ENCODE assay signal across 33 cellular contexts in the genomic region with DNA sequence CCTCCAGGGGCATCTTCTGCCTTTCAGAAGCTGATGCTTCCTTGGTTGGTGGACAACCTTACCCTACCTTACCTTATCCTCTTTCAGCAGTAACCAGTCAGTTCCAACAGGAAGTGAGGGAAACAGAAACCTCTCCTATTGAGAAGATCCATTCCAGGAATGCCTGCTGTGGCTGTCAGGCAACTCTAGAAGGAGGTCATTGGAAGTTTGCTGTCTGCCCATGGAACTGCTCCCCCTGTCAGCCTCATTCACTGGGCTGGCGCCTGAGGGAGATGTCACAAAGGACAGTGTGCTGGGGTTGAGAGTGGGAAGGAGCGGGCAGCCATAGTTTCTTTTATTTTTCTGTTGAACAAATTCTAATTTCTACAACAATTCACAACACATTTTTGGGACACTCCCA. TPM values are rescaled to one million over a fixed set of nuclear protein-coding genes. Genes with fewer than 3 reads are reported as not detected.
"Had no signal": no experiment of that assay in that cellular context is flagged by ENCODE, and none has a peak within 500 bp of the region (broad histone marks: within the 10 kb centered on the region; RNA-seq: fewer than 3 reads in every experiment).

No MANE protein-coding gene starts in this region.

- DNase-seq: activated CD4-positive, alpha-beta T cell treated with anti-CD3 and anti-CD28 coated beads, Interleukin-2, amount 10 ng/mL, durations not matched to agents 24 days and 14 days; activated CD4-positive, alpha-beta T cell treated with anti-CD3 and anti-CD28 coated beads, Interleukin-2, amount 50 U/mL, for 4 hours; activated CD8-positive, alpha-beta T cell treated with anti-CD3 and anti-CD28 coated beads for 36 hours; activated gamma-delta T cell; activated naive CD4-positive, alpha-beta T cell treated with Interleukin-2 at 50 U/mL for 16 hours; activated T-cell treated with anti-CD3 and anti-CD28 coated beads, Interleukin-2, amount 50 U/mL, for 1 hour; anterior cingulate cortex; brain microvascular endothelial cell; central memory CD4-positive, alpha-beta T cell; NCI-H1092 treated with DMSO at 0.1 percent for 48 hours; NCI-H1417; NCI-H146; NCI-H187 treated with DMSO at 0.1 percent for 48 hours; NCI-H2081; NCI-H2171 treated with DMSO at 0.1 percent for 48 hours; NCI-H2227 treated with DMSO at 0.1 percent for 48 hours; NCI-H446; NCI-H510A treated with DMSO at 0.1 percent for 48 hours; NCI-H526 treated with DMSO at 0.1 percent for 48 hours; NCI-H82; PC-3; Peyer's patch; RPMI8226; SHP77 treated with DMSO at 0.1 percent for 48 hours; SK-N-SH had no signal

- H3K27ac Mint-ChIP-seq: activated CD4-positive, alpha-beta T cell treated with anti-CD3 and anti-CD28 coated beads, Interleukin-2, amount 10 ng/mL, durations not matched to agents 24 days and 14 days; activated CD8-positive, alpha-beta T cell treated with anti-CD3 and anti-CD28 coated beads for 36 hours; activated naive CD4-positive, alpha-beta T cell treated with anti-CD3 and anti-CD28 coated beads, Interleukin-2, amount 50 U/mL, for 24 hours; activated T-helper 2 cell treated with anti-CD3 and anti-CD28 coated beads, Interferon-gamma antibody, Interleukin-2, Interleukin-4, amounts not matched to agents 10 μg/mL and 5 μg/mL and 100 μg/mL, durations not matched to agents 14 hours and 24 hours and 36 hours; T-helper 1 cell treated with Interleukin-12 subunit alpha and Interleukin-12 subunit beta and Interleukin-4 antibody, amounts not matched to agents 30 μg/mL and 1 μg/mL, for 36 hours; T-helper 2 cell treated with Interferon-gamma antibody and Interleukin-4, amounts not matched to agents 5 μg/mL and 100 μg/mL, for 36 hours had no signal

- H3K27ac ChIP-seq: brain microvascular endothelial cell, Peyer's patch, SJSA1 had no signal

- H3K4me2 ChIP-seq: SK-N-SH had no signal

- H3K4me1 Mint-ChIP-seq: activated CD4-positive, alpha-beta T cell treated with anti-CD3 and anti-CD28 coated beads, Interleukin-2, amount 10 ng/mL, durations not matched to agents 24 days and 14 days; activated naive CD4-positive, alpha-beta T cell treated with anti-CD3 and anti-CD28 coated beads, Interleukin-2, amount 50 U/mL, for 24 hours had no signal

- H3K4me3 ChIP-seq: K562, Peyer's patch, SJSA1 had no signal

- H3K9ac ChIP-seq: SK-N-SH had no signal

- H3K27me3 Mint-ChIP-seq: activated CD4-positive, alpha-beta T cell treated with anti-CD3 and anti-CD28 coated beads, Interleukin-2, amount 10 ng/mL, durations not matched to agents 24 days and 14 days; activated CD8-positive, alpha-beta T cell treated with anti-CD3 and anti-CD28 coated beads for 36 hours; activated naive CD4-positive, alpha-beta T cell treated with anti-CD3 and anti-CD28 coated beads, Interleukin-2, amount 50 U/mL, for 24 hours had no signal

- H3K27me3 ChIP-seq: brain microvascular endothelial cell, Peyer's patch, SJSA1 had no signal

- FAIRE-seq: K562, TTC549 had no signal

- H3K4me3 Mint-ChIP-seq: activated CD4-positive, alpha-beta T cell treated with anti-CD3 and anti-CD28 coated beads, Interleukin-2, amount 10 ng/mL, durations not matched to agents 24 days and 14 days; activated CD8-positive, alpha-beta T cell treated with anti-CD3 and anti-CD28 coated beads for 36 hours; activated naive CD4-positive, alpha-beta T cell treated with anti-CD3 and anti-CD28 coated beads, Interleukin-2, amount 50 U/mL, for 24 hours; T-helper 1 cell treated with Interleukin-12 subunit alpha and Interleukin-12 subunit beta and Interleukin-4 antibody, amounts not matched to agents 30 μg/mL and 1 μg/mL, for 36 hours; T-helper 2 cell treated with Interferon-gamma antibody and Interleukin-4, amounts not matched to agents 5 μg/mL and 100 μg/mL, for 36 hours had no signal

- ATAC-seq: activated CD8-positive, alpha-beta T cell treated with anti-CD3 and anti-CD28 coated beads for 36 hours; K562; PC-3 had no signal

- H3K9me3 ChIP-seq: Peyer's patch, SK-N-SH had no signal

- H3K36me3 ChIP-seq: brain microvascular endothelial cell, Peyer's patch, SJSA1 had no signal

- H3K4me1 ChIP-seq: Peyer's patch, SJSA1 had no signal

- H3K36me3 Mint-ChIP-seq: activated naive CD4-positive, alpha-beta T cell treated with anti-CD3 and anti-CD28 coated beads, Interleukin-2, amount 50 U/mL, for 24 hours had no signal

- H3K9me3 Mint-ChIP-seq: activated CD8-positive, alpha-beta T cell treated with anti-CD3 and anti-CD28 coated beads for 36 hours; activated naive CD4-positive, alpha-beta T cell treated with anti-CD3 and anti-CD28 coated beads, Interleukin-2, amount 50 U/mL, for 24 hours; T-helper 1 cell treated with Interleukin-12 subunit alpha and Interleukin-12 subunit beta and Interleukin-4 antibody, amounts not matched to agents 30 μg/mL and 1 μg/mL, for 36 hours had no signal

RNA-seq across cellular contexts. Expression of gene IRX1, which starts 54.7 kb away (rescaled TPM):
- total RNA-seq: activated CD4-positive, alpha-beta T cell treated with anti-CD3 and anti-CD28 coated beads, Interleukin-2, amount 10 ng/mL, durations not matched to agents 24 days and 14 days; activated CD8-positive, alpha-beta memory T cell treated with anti-CD3 and anti-CD28 coated beads for 36 hours; activated CD8-positive, alpha-beta T cell treated with anti-CD3 and anti-CD28 coated beads for 36 hours; activated T-helper 2 cell treated with anti-CD3 and anti-CD28 coated beads, Interferon-gamma antibody, Interleukin-2, Interleukin-4, amounts not matched to agents 10 μg/mL and 5 μg/mL and 100 μg/mL, durations not matched to agents 14 hours and 24 hours and 36 hours; K562; PC-3; Peyer's patch; SJSA1 had no signal
